In the genomic region with DNA sequence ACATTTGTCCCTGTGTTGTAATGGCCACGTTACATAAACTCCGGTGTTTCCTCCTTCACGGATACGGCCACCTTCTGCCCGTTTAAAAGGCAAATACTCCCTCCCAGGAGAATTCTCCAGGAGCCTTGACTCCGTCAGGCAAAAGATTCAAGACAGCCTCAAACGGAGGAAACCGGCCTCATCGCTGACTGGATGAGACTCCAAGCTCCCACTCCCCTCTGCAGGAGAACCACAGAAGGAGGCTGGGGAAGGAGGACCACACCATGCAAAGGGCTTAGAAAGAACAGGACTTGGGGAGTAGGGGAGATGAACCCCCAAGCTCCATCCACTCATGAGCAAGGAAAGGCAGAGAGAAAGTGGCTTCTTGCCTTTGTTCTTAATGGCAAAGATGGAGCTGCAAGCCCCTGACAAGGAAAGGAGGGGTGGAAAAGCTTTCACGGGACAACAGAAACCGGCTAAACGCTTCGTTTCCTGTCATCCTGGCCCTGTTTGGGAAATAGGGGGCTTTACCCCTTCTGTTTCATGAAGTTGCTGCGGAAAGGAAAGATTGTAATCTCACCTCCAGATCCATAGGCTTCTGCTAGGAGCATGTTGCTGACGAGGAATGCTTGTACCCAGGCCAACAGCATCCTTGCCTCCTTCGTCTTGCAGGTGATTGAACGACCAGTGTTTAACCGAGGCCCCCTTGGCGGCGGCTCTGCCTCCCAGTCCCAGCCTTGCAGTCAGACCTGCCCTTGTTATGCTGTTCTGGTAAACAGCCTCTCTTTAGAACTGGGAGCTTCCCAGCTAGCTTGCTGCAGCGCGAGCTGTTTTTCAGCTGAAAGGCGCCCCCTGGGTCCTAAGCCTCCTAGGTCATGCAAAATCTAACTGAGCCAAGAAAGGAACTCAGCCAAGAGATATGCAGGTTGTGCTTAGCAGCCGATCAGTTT, we compare ENCODE assay signal across 8 cellular contexts. TPM values are rescaled to one million over a fixed set of nuclear protein-coding genes. Genes with fewer than 3 reads are reported as not detected.
A peak's percentile ranks its signal among the peaks of the same experiment; 100 is the strongest.
DNase-seq lines count a peak whose midpoint lies in the region; ATAC-seq and TF ChIP-seq lines count a peak whose summit lies in the region.

A gene with protein sequence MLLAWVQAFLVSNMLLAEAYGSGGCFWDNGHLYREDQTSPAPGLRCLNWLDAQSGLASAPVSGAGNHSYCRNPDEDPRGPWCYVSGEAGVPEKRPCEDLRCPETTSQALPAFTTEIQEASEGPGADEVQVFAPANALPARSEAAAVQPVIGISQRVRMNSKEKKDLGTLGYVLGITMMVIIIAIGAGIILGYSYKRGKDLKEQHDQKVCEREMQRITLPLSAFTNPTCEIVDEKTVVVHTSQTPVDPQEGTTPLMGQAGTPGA (minus strand): TSS at position 773 of the 929 bp plus-strand sequence. CDS start 144 bp downstream, at position 629.

- H3K4me3 ChIP-seq in AG04449 (ENCODE audit: low read depth, low read length) = peak within 1 kb of the TSS; percentile 56
- peak within 1 kb of the TSS; percentile 85 for H3K4me3 ChIP-seq in left ventricle myocardium inferior
- H3K4me3 ChIP-seq in tibial nerve = peak within 1 kb of the TSS; percentile 53 to 96 (median 84)

- no peak for DNase-seq in AG04449 (ENCODE audit: low read depth, low spot score)
- DNase-seq in NCI-H1694 (lab: John Stamatoyannopoulos, UW) = peak; percentile 76
- DNase-seq in left ventricle myocardium inferior = peak; percentile 89
- peak; percentile 83 to 98 (median 91) for DNase-seq in posterior cingulate gyrus
- peak; percentile 88 to 91 for DNase-seq in tibial nerve (ENCODE audit: low spot score in 2 of 2)

- peak; percentile 51 for ATAC-seq in GM19395 (IDR thresholded peaks at IDR 0.05; ENCODE audit: unreplicated experiment)

- H3K27me3 ChIP-seq in left ventricle myocardium inferior (ENCODE audit: low read depth) = no peaks in the 10 kb centered on the region
- H3K27me3 ChIP-seq in tibial nerve = no peaks in the 10 kb centered on the region

- H3K36me3 ChIP-seq in left ventricle myocardium inferior = peaks cover 23% of the 10 kb centered on the region
- H3K36me3 ChIP-seq in tibial nerve = peaks cover 0 to 25% (median 20%) of the 10 kb centered on the region in 3 donors

- H3K9me3 ChIP-seq in left ventricle myocardium inferior (replicated peaks) = no peaks in the 10 kb centered on the region
- no peaks in the 10 kb centered on the region for H3K9me3 ChIP-seq in tibial nerve

- TF ChIP-seq POLR2A in tibial nerve (IDR thresholded peaks at IDR 0.05) = peak; percentile 90 to 95

- H3K27ac ChIP-seq in angular gyrus (ENCODE audit: low read depth, low read length) = peak within 1 kb of the TSS; percentile 100
- H3K27ac ChIP-seq in left ventricle myocardium inferior (replicated peaks) = peak within 1 kb of the TSS; percentile 98
- peak within 1 kb of the TSS; percentile 92 to 99 (median 98) for H3K27ac ChIP-seq in tibial nerve

- H3K4me1 ChIP-seq in left ventricle myocardium inferior = peaks cover 90% of the 10 kb centered on the region
- H3K4me1 ChIP-seq in tibial nerve = peaks cover 0 to 73% (median 55%) of the 10 kb centered on the region in 4 donors

- POLR2A ChIA-PET in AG04449 (lab: Yijun Ruan, JAX) = interaction anchor here (0.6 to 0.7 kb wide), 3 partner anchors 9 to 17 kb away, joined by 3 to 4 read pairs (median 3); no protein-coding TSS in a partner anchor

- TF ChIP-seq CTCF in AG04449 (IDR thresholded peaks at IDR 0.05; ENCODE audit: insufficient read depth, low read length, missing control alignments) = peak; percentile 67
- TF ChIP-seq CTCF in left ventricle myocardium inferior (IDR thresholded peaks at IDR 0.05; ENCODE audit: borderline replicate concordance) = peak; percentile 63
- TF ChIP-seq CTCF in tibial nerve (IDR thresholded peaks at IDR 0.05) = peak; percentile 50 to 74 (median 63)

- intact Hi-C loops in T-helper 2 cell treated with Interferon-gamma antibody and Interleukin-4, amounts not matched to agents 100 ng/mL and 5 ng/mL, for 36 hours (cut with micrococcal nuclease) = loop anchor here (1.0 to 10.0 kb wide), 9 partner anchors 17 to 1003 kb away; a partner anchor contains a TSS
- intact Hi-C loops in left ventricle myocardium inferior (cut with micrococcal nuclease) (no loop called here), posterior cingulate gyrus (cut with DNase I) (loop anchor here (2.0 to 5.0 kb wide), 2 partner anchors 55 to 325 kb away; a partner anchor contains a TSS)

- CTCF ChIA-PET in AG04449 (lab: Yijun Ruan, JAX) = interaction anchor here (0.5 to 16.7 kb wide), 19 partner anchors 8 to 208 kb away, joined by 3 to 262 read pairs (median 4); a partner anchor contains a TSS

- peak; percentile 84 to 99 for TF ChIP-seq EP300 in tibial nerve (IDR thresholded peaks at IDR 0.05)

- 0 to 1% methylated on average over 24 of the region's 24 CpGs for WGBS in tibial nerve, 2 donors

RNA-seq across cellular contexts. Expression of the gene that starts here (rescaled TPM):
- 25.7 and 26.9 TPM in 2 replicates for total RNA-seq in T-helper 2 cell treated with Interferon-gamma antibody and Interleukin-4, amounts not matched to agents 100 ng/mL and 5 ng/mL, for 36 hours
- total RNA-seq in left ventricle myocardium inferior (11.1 TPM), tibial nerve (100 to 1,000 TPM in 1 of 4 donors, 10 to 100 TPM in 3; 54.8 to 106 (median 80.5) TPM)
